ENCODE assay signal across 9 cellular contexts in the genomic region with DNA sequence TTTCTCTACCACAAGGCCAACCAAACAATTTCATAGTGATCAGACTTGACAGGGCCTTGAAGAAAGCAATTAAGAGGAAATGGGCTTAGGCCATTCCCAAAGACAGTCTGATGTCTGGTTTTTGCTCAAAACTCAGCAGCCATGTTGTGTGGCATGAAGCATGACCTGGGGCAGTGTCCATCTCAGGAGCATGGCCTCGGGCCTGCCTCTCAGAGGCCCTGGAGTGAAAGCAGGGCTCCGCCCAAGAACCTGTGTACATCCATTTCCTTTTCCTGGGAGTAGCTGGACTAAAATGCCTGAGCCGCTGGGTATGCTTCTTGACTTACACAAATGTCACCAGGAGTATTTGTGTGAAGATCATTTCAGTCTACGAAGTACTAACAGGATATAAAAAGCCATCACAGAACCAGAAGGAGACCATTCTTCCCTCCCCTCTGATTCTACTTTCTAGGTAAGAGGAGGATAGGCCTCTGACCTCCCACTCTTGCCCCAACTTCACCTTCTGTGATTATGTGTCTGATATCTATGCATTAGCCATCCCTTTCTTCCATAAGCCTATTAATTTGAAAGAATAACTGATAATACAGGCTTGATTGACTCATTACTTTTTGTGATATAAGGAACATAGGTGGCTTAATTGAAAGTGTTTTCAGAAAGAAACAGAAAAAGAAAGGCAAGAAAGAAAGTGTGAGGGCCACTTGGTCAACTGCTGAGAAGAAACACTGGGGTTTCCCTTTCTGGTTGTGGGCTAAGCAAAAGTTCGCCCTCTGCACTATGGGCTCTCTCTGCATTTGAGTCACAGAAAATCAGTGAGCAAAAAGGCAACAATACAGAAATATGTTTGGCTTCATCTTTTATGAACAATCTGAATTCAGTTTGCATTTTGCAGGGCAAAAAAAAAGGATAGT.
DNase-seq lines count a peak whose midpoint lies in the region; ATAC-seq and TF ChIP-seq lines count a peak whose summit lies in the region.
"Had no signal": no experiment of that assay in that cellular context is flagged by ENCODE, and none has a peak within 500 bp of the region (broad histone marks: within the 10 kb centered on the region; RNA-seq: fewer than 3 reads in every experiment).

No MANE protein-coding gene starts in this region.

- DNase-seq in GM12865 (ENCODE audit: low read depth), result peak; percentile 77
- peak in 1 of 2 donors; percentile 37 for DNase-seq in left lung
- DNase-seq in foreskin melanocyte, result no peak
- no peak for DNase-seq in NCI-H446 (lab: John Stamatoyannopoulos, UW)
- no peak for DNase-seq in HAP-1 (ENCODE audit: low spot score in 2 of 2)
- DNase-seq in OCI-M1 (lab: John Stamatoyannopoulos, UW), result no peak

- H3K27me3 ChIP-seq in left lung, result no peaks in the 10 kb centered on the region
- no peaks in the 10 kb centered on the region for H3K27me3 ChIP-seq in HAP-1 (ENCODE audit: low read depth)

- in situ Hi-C loops in HAP-1 (cut with MboI; ENCODE audit: low sequenced_read_pairs), result no loop called here

- peaks cover 0 to 6% of the 10 kb centered on the region in 2 donors for H3K4me1 ChIP-seq in left lung
- peaks cover 31% of the 10 kb centered on the region for H3K4me1 ChIP-seq in HAP-1
- H3K4me1 ChIP-seq: parathyroid adenoma had no signal

- H3K4me3 ChIP-seq in GM12865 (ENCODE audit: low read depth, low read length) (no peak overlapping the region), left lung (no peak overlapping the region), HAP-1 (no peak overlapping the region)

- H3K27ac ChIP-seq in left lung, result peak overlapping the region; percentile 51 to 74
- H3K27ac ChIP-seq: parathyroid adenoma had no signal

- ATAC-seq in GM21381 (IDR thresholded peaks at IDR 0.05; ENCODE audit: unreplicated experiment), result peak; percentile 88
- ATAC-seq in HG03565 (IDR thresholded peaks at IDR 0.05; ENCODE audit: unreplicated experiment), result peak; percentile 80
- peak; percentile 57 for ATAC-seq in left lung

- no peaks in the 10 kb centered on the region for H3K36me3 ChIP-seq in left lung
- no peaks in the 10 kb centered on the region for H3K36me3 ChIP-seq in HAP-1 (replicated peaks)

- no peak for TF ChIP-seq CTCF in GM12865 (IDR thresholded peaks at IDR 0.05; ENCODE audit: insufficient read depth, low read depth, low read length, missing control alignments)
- no peak for TF ChIP-seq CTCF in left lung (IDR thresholded peaks at IDR 0.05)

- intact Hi-C loops in left lung (cut with DNase I), result no loop called here

- no peaks in the 10 kb centered on the region for H3K9me3 ChIP-seq in left lung
- H3K9me3 ChIP-seq in HAP-1, result no peaks in the 10 kb centered on the region
